In the genomic region with DNA sequence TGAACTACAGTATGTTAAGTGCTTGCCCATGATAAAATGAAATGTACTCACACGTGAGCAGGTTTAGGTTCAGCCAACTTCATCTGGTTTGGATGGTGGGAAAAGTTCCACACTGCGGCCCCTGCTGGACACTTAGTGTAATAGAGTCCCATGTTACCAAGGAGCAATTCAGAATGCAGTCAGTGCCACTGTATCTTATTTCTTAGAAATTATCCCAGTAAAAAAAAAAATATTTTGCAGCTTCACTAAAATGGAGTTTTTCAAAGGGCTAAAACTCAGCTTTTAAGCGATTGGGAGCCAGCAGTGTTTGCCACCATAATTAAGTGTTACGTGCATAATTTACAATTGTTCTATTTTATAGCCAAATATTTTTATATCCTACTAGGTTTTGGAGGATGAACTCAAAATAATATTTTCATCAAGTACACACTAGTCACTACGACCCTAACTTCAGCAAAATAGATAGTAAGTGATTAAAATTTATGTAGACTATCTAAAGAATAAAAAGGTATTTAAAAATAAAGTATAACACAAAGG, we compare ENCODE assay signal across 8 cellular contexts.
A peak's percentile ranks its signal among the peaks of the same experiment; 100 is the strongest.
DNase-seq lines count a peak whose midpoint lies in the region; ATAC-seq lines count a peak whose summit lies in the region.

No MANE protein-coding gene starts in this region.

- H3K36me3 Mint-ChIP-seq in CD4-positive, alpha-beta memory T cell, result no peaks in the 10 kb centered on the region

- no peak overlapping the region for H3K4me3 ChIP-seq in CD4-positive, alpha-beta memory T cell (ENCODE audit: low read length in 2 of 2)
- H3K4me3 ChIP-seq in neuronal stem cell (ENCODE audit: low read length in 2 of 2), result no peak overlapping the region

- CTCF ChIA-PET in CD4-positive, alpha-beta memory T cell (lab: Charles Lee; ENCODE audit: partially characterized antibody), result interaction anchor here (0.8 to 3.4 kb wide), 9 partner anchors 9 to 643 kb away, joined by 3 to 39 read pairs (median 4); no protein-coding TSS in a partner anchor

- ATAC-seq in GM18870 (IDR thresholded peaks at IDR 0.05; ENCODE audit: unreplicated experiment) (peak; percentile 81), HG03045 (IDR thresholded peaks at IDR 0.05; ENCODE audit: unreplicated experiment) (peak; percentile 89)

- no peak overlapping the region for H4K8ac ChIP-seq in neuronal stem cell (ENCODE audit: low read depth, low read length)

- no peak overlapping the region for H2BK15ac ChIP-seq in neuronal stem cell (ENCODE audit: low read length)

- H3K9me3 ChIP-seq in CD4-positive, alpha-beta memory T cell (ENCODE audit: control insufficient read depth in 1 of 2, low read length in 2 of 2), result no peaks in the 10 kb centered on the region
- no peaks in the 10 kb centered on the region for H3K9me3 ChIP-seq in neuronal stem cell (replicated peaks in 1 of 2; ENCODE audit: control insufficient read depth in 2 of 2, insufficient read depth in 1 of 2, low read depth in 1 of 2, low read length in 2 of 2)

- H3K18ac ChIP-seq in neuronal stem cell (ENCODE audit: low read length), result no peak overlapping the region

- no peak overlapping the region for H3K23ac ChIP-seq in neuronal stem cell (ENCODE audit: low read depth, low read length, poor library complexity)

- no peak overlapping the region for H4K91ac ChIP-seq in neuronal stem cell (ENCODE audit: low read depth, low read length, poor library complexity)

- no peak overlapping the region for H3K14ac ChIP-seq in neuronal stem cell (ENCODE audit: low read length)

- H3K4me1 Mint-ChIP-seq in CD4-positive, alpha-beta memory T cell, result peaks cover 0 to 2% (median 0%) of the 10 kb centered on the region in 4 donors

- H2BK12ac ChIP-seq in neuronal stem cell (ENCODE audit: low read length), result no peak overlapping the region

- no peak overlapping the region for H2AK5ac ChIP-seq in neuronal stem cell (ENCODE audit: low read depth, low read length)

- DNase-seq in CD4-positive, alpha-beta memory T cell, result peak in 4 of 5 donors; percentile 20 to 26 (median 24)
- DNase-seq in NCI-H460 (ENCODE audit: extremely low read depth, low read depth) (peak; percentile 31), fibroblast of the conjunctiva (ENCODE audit: low read depth) (peak; percentile 53), neuronal stem cell (ENCODE audit: low spot score) (peak; percentile 45), DMS79 (lab: John Stamatoyannopoulos, UW) (no peak)
- DNase-seq in activated CD8-positive, alpha-beta memory T cell treated with anti-CD3 and anti-CD28 coated beads, Interleukin-2, amount 50 U/mL, for 4 hours, result peak; percentile 34

- H3K9me3 Mint-ChIP-seq in CD4-positive, alpha-beta memory T cell, result no peaks in the 10 kb centered on the region

- no peak overlapping the region for H2BK5ac ChIP-seq in neuronal stem cell (ENCODE audit: low read length)

- no peaks in the 10 kb centered on the region for H3K4me1 ChIP-seq in CD4-positive, alpha-beta memory T cell (ENCODE audit: insufficient read depth, low read length)
- H3K4me1 ChIP-seq in neuronal stem cell (ENCODE audit: control insufficient read depth in 2 of 2, insufficient read depth in 1 of 2, low read depth in 1 of 2, low read length in 2 of 2), result no peaks in the 10 kb centered on the region

- no peak overlapping the region for H2BK120ac ChIP-seq in neuronal stem cell (ENCODE audit: low read depth, low read length)

- H3K36me3 ChIP-seq in CD4-positive, alpha-beta memory T cell (ENCODE audit: insufficient read depth, low read length), result no peaks in the 10 kb centered on the region
- no peaks in the 10 kb centered on the region for H3K36me3 ChIP-seq in neuronal stem cell (replicated peaks in 1 of 2; ENCODE audit: control insufficient read depth in 2 of 2, insufficient read depth in 2 of 2, low read length in 2 of 2)

- no peak overlapping the region for H3K4me3 Mint-ChIP-seq in CD4-positive, alpha-beta memory T cell

- H3K4me2 ChIP-seq in neuronal stem cell (ENCODE audit: insufficient read depth, low read length, poor library complexity, severe bottlenecking), result no peak overlapping the region

- H3K27ac Mint-ChIP-seq in CD4-positive, alpha-beta memory T cell, result no peak overlapping the region

- peaks cover 0 to 1% of the 10 kb centered on the region in 2 donors for H3K27me3 Mint-ChIP-seq in CD4-positive, alpha-beta memory T cell

- H3K27ac ChIP-seq in CD4-positive, alpha-beta memory T cell (ENCODE audit: low read depth, low read length), result no peak overlapping the region
- H3K27ac ChIP-seq in neuronal stem cell (replicated peaks; ENCODE audit: low read length), result no peak overlapping the region

- intact Hi-C loops in CD4-positive, alpha-beta memory T cell (cut with micrococcal nuclease), result loop anchor here (1.0 kb wide), 1 partner anchor 551 kb away; no protein-coding TSS in a partner anchor

- no peaks in the 10 kb centered on the region for H3K27me3 ChIP-seq in CD4-positive, alpha-beta memory T cell (ENCODE audit: insufficient read depth, low read length)
- no peaks in the 10 kb centered on the region for H3K27me3 ChIP-seq in neuronal stem cell (ENCODE audit: control insufficient read depth in 3 of 3, insufficient read depth in 3 of 3, low read depth in 1 of 3, low read length in 3 of 3)

- no peaks in the 10 kb centered on the region for H3K79me1 ChIP-seq in neuronal stem cell (ENCODE audit: low read depth, low read length)

- H3K4ac ChIP-seq in neuronal stem cell (ENCODE audit: low read length), result no peak overlapping the region

- POLR2A ChIA-PET in CD4-positive, alpha-beta memory T cell (lab: Charles Lee; ENCODE audit: partially characterized antibody), result no interaction called here

- H2AFZ ChIP-seq in neuronal stem cell (ENCODE audit: low read length), result no peak overlapping the region

- no peak overlapping the region for H3K9ac ChIP-seq in neuronal stem cell (ENCODE audit: low read depth, low read length, poor library complexity)

- no CpG with 5 or more reads among the region's 5 CpGs for WGBS in neuronal stem cell (ENCODE audit: extremely low coverage in 2 of 2, insufficient read length in 2 of 2, insufficient replicate concordance in 1 of 2), 2 donors
